In the genomic region with DNA sequence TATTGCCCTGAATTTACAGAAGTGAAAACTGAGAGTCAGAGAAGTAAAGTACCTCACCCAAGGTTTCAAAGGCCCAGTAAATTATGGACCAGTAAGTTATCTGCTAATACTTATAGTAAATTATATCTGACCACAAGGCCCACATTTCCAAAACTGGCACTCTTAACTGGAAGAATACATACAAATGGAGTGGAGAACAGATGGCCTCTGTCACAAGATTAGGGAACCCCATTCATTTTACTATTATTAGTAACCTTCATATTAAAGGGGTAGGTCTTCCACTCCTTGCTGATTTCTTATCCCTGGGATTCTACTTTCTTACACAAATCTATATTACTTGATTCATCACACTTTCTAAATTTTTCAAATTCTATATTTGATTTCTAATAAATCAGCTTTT, we compare ENCODE assay signal across 26 cellular contexts.
"Had no signal": no experiment of that assay in that cellular context is flagged by ENCODE, and none has a peak within 500 bp of the region (broad histone marks: within the 10 kb centered on the region; RNA-seq: fewer than 3 reads in every experiment).

No MANE protein-coding gene starts in this region.

- H3K4me3 ChIP-seq: left lung, lower lobe of right lung, neural progenitor cell, right atrium auricular region, right lobe of liver, smooth muscle cell, tibial nerve, uterus had no signal

- H3K27ac ChIP-seq: left lung, lower lobe of right lung, neural progenitor cell, neutrophil, parathyroid adenoma, right atrium auricular region, right lobe of liver, tibial nerve, uterus had no signal

- H3K36me3 ChIP-seq: left lung, lower lobe of right lung, neural progenitor cell, neutrophil, right atrium auricular region, right lobe of liver, tibial nerve, uterus had no signal

- H3K4me1 ChIP-seq: left lung, lower lobe of right lung, neural progenitor cell, parathyroid adenoma, right atrium auricular region, right lobe of liver, uterus had no signal

- H3K9me3 ChIP-seq: left lung, lower lobe of right lung, neutrophil, right atrium auricular region, right lobe of liver, tibial nerve, uterus had no signal

- H3K27me3 ChIP-seq: left lung, neural progenitor cell, neutrophil, right atrium auricular region, right lobe of liver, tibial nerve, uterus had no signal

- ATAC-seq: left colon; left lung; lower lobe of right lung; natural killer cell; right lobe of liver; stimulated activated memory B cell treated with anti-CD40 and anti-IgM and Interleukin-4, amounts not matched to agents 10 μg/mL and 1 μg/mL and 100 μg/mL, for 72 hours; stimulated activated naive CD8-positive, alpha-beta T cell treated with anti-CD3 and anti-CD28 coated beads, Interleukin-15, amount 100 ng/mL, for 72 hours had no signal

- DNase-seq: kidney; left colon; left lung; lower lobe of right lung; mammary epithelial cell; mesenchymal stem cell; naive B cell; natural killer cell; nephron progenitor cell; occipital lobe; right lobe of liver; stimulated activated CD4-positive, alpha-beta T cell treated with anti-CD3 and anti-CD28 coated beads, Interleukin-1b, Interleukin-23, amount 100 ng/mL, for 48 hours; stimulated activated CD4-positive, alpha-beta T cell treated with anti-CD3 and anti-CD28 coated beads, Interleukin-2, amount 100 ng/mL, for 48 hours; stimulated activated CD4-positive, alpha-beta T cell treated with anti-CD3 and anti-CD28 coated beads, Interleukin-4, amount 100 ng/mL, for 4 hours; stimulated activated CD8-positive, alpha-beta memory T cell treated with anti-CD3 and anti-CD28 coated beads, Interleukin-4, amount 100 ng/mL, for 48 hours; stimulated activated naive CD4-positive, alpha-beta T cell treated with Interleukin-2 at 50 U/mL for 16 hours; stimulated activated naive CD8-positive, alpha-beta T cell treated with anti-CD3 and anti-CD28 coated beads, Interleukin-15, amount 100 ng/mL, for 72 hours; substantia nigra; uterus had no signal
